In the genomic region with DNA sequence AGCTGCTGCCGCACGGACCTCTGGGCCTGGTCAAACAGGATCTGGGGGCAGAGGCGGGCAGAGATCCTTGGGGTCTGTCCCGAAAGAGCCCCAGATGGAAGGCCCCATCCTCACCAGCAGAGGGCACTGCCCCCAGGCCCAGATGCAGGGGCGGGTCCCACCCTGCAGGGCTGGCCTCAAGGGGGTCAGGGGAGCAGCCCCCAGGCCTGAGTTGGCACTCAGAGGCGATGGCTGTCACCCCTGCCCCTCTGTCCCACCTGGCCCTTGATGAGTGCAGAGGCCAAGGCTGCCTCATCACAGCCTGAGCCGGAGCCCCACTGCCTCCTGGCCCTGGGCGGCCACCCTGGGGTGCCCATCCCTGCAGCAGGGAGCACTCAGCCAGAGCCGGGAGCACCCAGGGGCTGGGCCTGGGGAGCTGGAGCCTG, we compare ENCODE assay signal across 10 cellular contexts. TPM values are rescaled to one million over a fixed set of nuclear protein-coding genes. Genes with fewer than 3 reads are reported as not detected.
A peak's percentile ranks its signal among the peaks of the same experiment; 100 is the strongest.
DNase-seq lines count a peak whose midpoint lies in the region; ATAC-seq and TF ChIP-seq lines count a peak whose summit lies in the region.
"Had no signal": no experiment of that assay in that cellular context is flagged by ENCODE, and none has a peak within 500 bp of the region (broad histone marks: within the 10 kb centered on the region; RNA-seq: fewer than 3 reads in every experiment).

No MANE protein-coding gene starts in this region.

- H3K36me3 ChIP-seq in BJ (ENCODE audit: control insufficient read depth, insufficient read depth, low read length) (peaks cover 6% of the 10 kb centered on the region), H7 (replicated peaks; ENCODE audit: control insufficient read depth, insufficient read depth, low read length) (no peaks in the 10 kb centered on the region), right lobe of liver (no peaks in the 10 kb centered on the region)

- in situ Hi-C loops in astrocyte of the spinal cord (cut with HindIII; ENCODE audit: low sequenced_read_pairs) = no loop called here

- H3K4me3 ChIP-seq in BJ (ENCODE audit: low read depth, low read length) (no peak overlapping the region), H7 (ENCODE audit: insufficient read depth, low read depth, low read length) (no peak overlapping the region), astrocyte of the spinal cord (ENCODE audit: low read depth, low read length) (no peak overlapping the region), right lobe of liver (no peak overlapping the region)

- H3K9me3 ChIP-seq in right lobe of liver = no peaks in the 10 kb centered on the region

- CTCF ChIA-PET in BJ (lab: Yijun Ruan, JAX) = interaction anchor here (1.5 to 3.2 kb wide), 2 partner anchors 11 to 179 kb away, joined by 4 to 9 read pairs; no protein-coding TSS in a partner anchor

- H3K27ac ChIP-seq in right lobe of liver = no peak overlapping the region

- ATAC-seq in right lobe of liver = no peak
- no peak for ATAC-seq in GM21529 (IDR thresholded peaks at IDR 0.05; ENCODE audit: unreplicated experiment)

- TF ChIP-seq CTCF in BJ (IDR thresholded peaks at IDR 0.05; ENCODE audit: insufficient read depth, low read depth, low read length) (peak; percentile 55), astrocyte of the spinal cord (IDR thresholded peaks at IDR 0.05; ENCODE audit: low read depth, low read length) (peak; percentile 60), right lobe of liver (IDR thresholded peaks at IDR 0.05) (peak; percentile 2 to 39 (median 30))

- intact Hi-C loops in right lobe of liver (cut with DNase I) = no loop called here

- TF ChIP-seq POLR2A in right lobe of liver (IDR thresholded peaks at IDR 0.05) = no peak

- H3K27me3 ChIP-seq in BJ (ENCODE audit: control insufficient read depth, insufficient read depth, low read length) (no peaks in the 10 kb centered on the region), H7 (ENCODE audit: control insufficient read depth, insufficient read depth, low read length) (no peaks in the 10 kb centered on the region), right lobe of liver (no peaks in the 10 kb centered on the region)

- WGBS in right lobe of liver (ENCODE audit: insufficient coverage, low coverage, low lambda C conversion rate, missing lambda C conversion rate) = no CpG with 5 or more reads among the region's 9 CpGs

- POLR2A ChIA-PET in BJ (lab: Charles Lee) = no interaction called here

- no peak for DNase-seq in BJ (ENCODE audit: low read depth)
- DNase-seq in H7 = peak; percentile 93
- DNase-seq in astrocyte of the spinal cord (ENCODE audit: low read depth, low spot score) = no peak
- no peak for DNase-seq in right lobe of liver
- DNase-seq in NCI-H146 treated with DMSO at 0.1 percent for 48 hours (lab: John Stamatoyannopoulos, UW; ENCODE audit: unreplicated experiment) = no peak
- no peak for DNase-seq in NCI-H1092 treated with DMSO at 0.1 percent for 48 hours (lab: John Stamatoyannopoulos, UW)
- DNase-seq in NCI-H2107 treated with DMSO at 0.1 percent for 48 hours (lab: John Stamatoyannopoulos, UW; ENCODE audit: unreplicated experiment) = no peak
- DNase-seq: GDM1, kidney glomerular epithelial cell had no signal

- peaks cover 0 to 24% (median 15%) of the 10 kb centered on the region in 4 donors for H3K4me1 ChIP-seq in right lobe of liver

RNA-seq across cellular contexts. Expression of a gene that starts 5.7 kb away (rescaled TPM):
- 19.5 and 33.9 TPM in 2 replicates for polyA plus RNA-seq in BJ (2011; rRNA removed)
- polyA minus RNA-seq in BJ (2011; rRNA and poly(A)+ RNA removed) = 26.2 and 30.9 TPM in 2 replicates
- total RNA-seq in H7 (2014; rRNA removed; shearing (Covaris generic)) = 55.7 and 55.9 TPM in 2 replicates
- total RNA-seq in right lobe of liver = 10 to 100 TPM; 20.1 to 28.0 (median 22.0) TPM

RNA-seq across cellular contexts. Expression of a gene that starts 6.4 kb away (rescaled TPM):
- polyA plus RNA-seq in BJ (2011; rRNA removed) = 11.9 and 18.2 TPM in 2 replicates
- polyA minus RNA-seq in BJ (2011; rRNA and poly(A)+ RNA removed) = 3.8 and 4.9 TPM in 2 replicates
- 93.5 and 98.6 TPM in 2 replicates for total RNA-seq in H7 (2014; rRNA removed; shearing (Covaris generic))
- 10 to 100 TPM in 2 of 6 experiments, 1 to 10 TPM in 4; 5.6 to 21.6 (median 8.4) TPM for total RNA-seq in right lobe of liver

RNA-seq across cellular contexts. Expression of a gene that starts 21.8 kb away (rescaled TPM):
- polyA plus RNA-seq in BJ (2011; rRNA removed) = 1.1 and 1.9 TPM in 2 replicates
- 0.15 and 0.24 TPM in 2 replicates for polyA minus RNA-seq in BJ (2011; rRNA and poly(A)+ RNA removed)
- 4.0 and 10.2 TPM in 2 replicates for total RNA-seq in H7 (2014; rRNA removed; shearing (Covaris generic))
- total RNA-seq in right lobe of liver = 1 to 10 TPM; 1.7 to 6.2 (median 3.4) TPM

RNA-seq across cellular contexts. Expression of a gene that starts 22.4 kb away (rescaled TPM):
- polyA plus RNA-seq in BJ (2011; rRNA removed) = 52.0 and 95.8 TPM in 2 replicates
- 65.8 and 103 TPM in 2 replicates for polyA minus RNA-seq in BJ (2011; rRNA and poly(A)+ RNA removed)
- total RNA-seq in H7 (2014; rRNA removed; shearing (Covaris generic)) = 169 and 189 TPM in 2 replicates
- total RNA-seq in right lobe of liver = 10 to 100 TPM; 35.1 to 52.4 (median 43.5) TPM

RNA-seq across cellular contexts. Expression of a gene that starts 22.6 kb away (rescaled TPM):
- polyA plus RNA-seq in BJ (2011; rRNA removed) = 11.1 and 14.2 TPM in 2 replicates
- 5.4 and 7.7 TPM in 2 replicates for polyA minus RNA-seq in BJ (2011; rRNA and poly(A)+ RNA removed)
- total RNA-seq in H7 (2014; rRNA removed; shearing (Covaris generic)) = 25.0 and 27.7 TPM in 2 replicates
- 10 to 100 TPM; 26.9 to 57.7 (median 33.1) TPM for total RNA-seq in right lobe of liver
